ENCODE assay signal across 2 cellular contexts in genomic region chr13:114134111-114134943, GRCh38.
TF ChIP-seq lines count a peak whose summit lies in the region.

No MANE protein-coding gene starts in this region.

TF ChIP-seq in IMR-90, 13 proteins besides CTCF, POLR2A, EP300 and RAD21:
- TF ChIP-seq RFX5 (IDR thresholded peaks at IDR 0.05; ENCODE audit: low read depth, low read length) = no peak
- TF ChIP-seq CHD1 (IDR thresholded peaks at IDR 0.05; ENCODE audit: low read depth, low read length) = no peak
- no peak for TF ChIP-seq RCOR1 (IDR thresholded peaks at IDR 0.05; ENCODE audit: insufficient replicate concordance, low read length)
- no peak for TF ChIP-seq FOS (IDR thresholded peaks at IDR 0.05; ENCODE audit: low read depth, low read length)
- TF ChIP-seq MXI1 (IDR thresholded peaks at IDR 0.05; ENCODE audit: borderline replicate concordance, low read depth, low read length) = no peak
- no peak for TF ChIP-seq CEBPB (IDR thresholded peaks at IDR 0.05; ENCODE audit: low read depth, low read length)
TF ChIP-seq in IMR-90: peak in this region for 0.

TF ChIP-seq in K562, 482 proteins besides CTCF, POLR2A, EP300 and RAD21:
- TF ChIP-seq MBD2 (IDR thresholded peaks at IDR 0.05; ENCODE audit: borderline replicate concordance, low read depth) (no peak), ZNF551 (CRISPR knock-in tag; IDR thresholded peaks at IDR 0.05) (no peak), PKNOX1 (IDR thresholded peaks at IDR 0.05) (no peak), ZNF639 (CRISPR knock-in tag; conservative IDR thresholded peaks at IDR 0.05 in 1 of 2, IDR thresholded peaks at IDR 0.05 in 1 of 2) (no peak), CBFB (CRISPR knock-in tag; IDR thresholded peaks at IDR 0.05) (no peak), TCF15 (CRISPR knock-in tag; IDR thresholded peaks at IDR 0.05) (no peak), HMGXB4 (CRISPR knock-in tag; IDR thresholded peaks at IDR 0.05) (no peak), ARID2 (IDR thresholded peaks at IDR 0.05) (0 out of 2 replicates have a peak, but pooled peaks have one; percentile 49), KDM1A (IDR thresholded peaks at IDR 0.05) (peak in 1 of 2 experiments; percentile 85; a peak in 1 of 4 replicates), NONO (IDR thresholded peaks at IDR 0.05; ENCODE audit: low read depth in 2 of 2, low read length in 1 of 2) (no peak), PHF20 (IDR thresholded peaks at IDR 0.05; ENCODE audit: partially characterized antibody) (peak; percentile 46), MECOM (CRISPR knock-in tag; IDR thresholded peaks at IDR 0.05) (no peak), ARHGAP35 (IDR thresholded peaks at IDR 0.05; ENCODE audit: partially characterized antibody) (peak; percentile 53), NR3C1 (CRISPR knock-in tag; IDR thresholded peaks at IDR 0.05) (no peak), ZNF212 (CRISPR knock-in tag; IDR thresholded peaks at IDR 0.05) (no peak), NFRKB (IDR thresholded peaks at IDR 0.05; ENCODE audit: low read depth) (0 out of 2 replicates have a peak, but pooled peaks have one; percentile 55), ZBTB12 (CRISPR knock-in tag; IDR thresholded peaks at IDR 0.05) (no peak), ZNF253 (CRISPR knock-in tag; conservative IDR thresholded peaks at IDR 0.05) (no peak), ZKSCAN8 (CRISPR knock-in tag; IDR thresholded peaks at IDR 0.05) (no peak), SREBF2 (CRISPR knock-in tag; IDR thresholded peaks at IDR 0.05) (no peak), MTF1 (CRISPR knock-in tag; IDR thresholded peaks at IDR 0.05; ENCODE audit: borderline replicate concordance) (no peak)
